ENCODE assay signal across 22 cellular contexts in the genomic region with DNA sequence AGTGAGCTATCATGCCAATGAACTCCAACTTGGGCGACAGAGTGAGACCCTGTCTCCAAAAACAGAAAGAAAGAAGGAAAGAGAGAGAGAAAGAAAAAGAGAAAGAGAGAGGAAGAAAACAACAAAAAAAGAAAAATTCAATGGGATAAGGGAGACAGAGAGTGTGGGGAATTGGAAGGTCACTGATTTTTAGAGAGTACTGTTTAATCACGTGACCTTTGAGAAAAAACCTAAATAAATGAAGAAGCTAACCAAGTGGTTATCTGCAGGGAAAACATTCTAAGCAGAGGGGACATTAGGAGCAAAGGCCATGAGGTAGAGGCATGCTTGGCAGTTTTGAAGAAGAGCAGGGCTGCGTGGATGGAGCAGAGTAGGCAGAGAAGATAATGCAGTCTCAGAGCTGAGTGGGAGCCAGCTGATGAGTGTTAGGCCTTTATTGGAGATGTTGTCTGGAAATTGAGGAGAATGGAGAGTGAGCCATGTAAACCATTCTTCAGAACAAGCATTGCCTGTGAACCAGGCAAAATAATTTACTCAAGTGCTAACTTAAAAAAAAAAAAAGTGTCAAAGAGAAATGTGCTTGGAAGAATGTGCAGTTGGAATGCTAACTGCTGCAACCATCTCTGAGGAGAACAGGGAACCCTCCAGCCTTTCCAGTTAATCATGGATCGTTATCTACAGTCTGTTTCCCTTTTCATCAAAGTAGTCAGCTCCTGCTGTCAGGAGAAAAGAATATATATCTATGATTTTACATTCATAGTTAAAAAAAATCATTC.
DNase-seq lines count a peak whose midpoint lies in the region; ATAC-seq and TF ChIP-seq lines count a peak whose summit lies in the region.
"Had no signal": no experiment of that assay in that cellular context is flagged by ENCODE, and none has a peak within 500 bp of the region (broad histone marks: within the 10 kb centered on the region; RNA-seq: fewer than 3 reads in every experiment).

No MANE protein-coding gene starts in this region.

- H3K27me3 Mint-ChIP-seq in Caco-2 (ENCODE audit: insufficient read depth, unreplicated experiment) = no peaks in the 10 kb centered on the region

- intact Hi-C loops in Caco-2 (cut with micrococcal nuclease; ENCODE audit: unreplicated experiment) = loop anchor here (10.0 kb wide), 1 partner anchor 115 kb away; no protein-coding TSS in a partner anchor

- CTCF ChIA-PET in Caco-2 (lab: Charles Lee) = interaction anchor here (0.6 kb wide), 1 partner anchor 144 kb away, joined by 3 read pairs; no protein-coding TSS in a partner anchor

- peaks cover under 1% of the 10 kb centered on the region; the same call in 1 of the 2 replicates for H3K9me3 ChIP-seq in Caco-2
- H3K9me3 ChIP-seq: A549 had no signal

- no peak overlapping the region for H3K27ac Mint-ChIP-seq in Caco-2 (ENCODE audit: unreplicated experiment)
- H3K27ac Mint-ChIP-seq: CD8-positive, alpha-beta T cell; HFFc6 had no signal

- peak overlapping the region; percentile 8 for H3K4me3 Mint-ChIP-seq in Caco-2 (ENCODE audit: unreplicated experiment)
- H3K4me3 Mint-ChIP-seq: CD8-positive, alpha-beta T cell; HFFc6 had no signal

- H3K36me3 Mint-ChIP-seq in Caco-2 (ENCODE audit: insufficient read depth, unreplicated experiment) = no peaks in the 10 kb centered on the region
- H3K36me3 Mint-ChIP-seq: CD8-positive, alpha-beta T cell had no signal

- H3K36me3 ChIP-seq in Caco-2 (ENCODE audit: control insufficient read depth, insufficient read depth, low read length) = no peaks in the 10 kb centered on the region
- H3K36me3 ChIP-seq: BLaER1 treated with 17β-estradiol and CSF1 and Interleukin-3, amounts not matched to agents 10 nM and 100 nM had no signal

- DNase-seq in Caco-2 (no peak), SK-N-DZ (ENCODE audit: low spot score) (peak; percentile 29), fibroblast of pulmonary artery (ENCODE audit: low read depth) (peak; percentile 11), mucosa of gallbladder (ENCODE audit: low spot score) (peak; percentile 26), nucleus accumbens (lab: John Stamatoyannopoulos, UW) (no peak)
- DNase-seq: CD8-positive, alpha-beta T cell; DMS53; H7; HFFc6; KG1; NCI-H1105 treated with DMSO at 0.1 percent for 48 hours; NCI-H1694; NCI-H2081 treated with DMSO at 0.1 percent for 48 hours; NCI-H510A treated with DMSO at 0.1 percent for 48 hours; NCI-H774; Right ventricle myocardium superior had no signal

- TF ChIP-seq CTCF in Caco-2 (IDR thresholded peaks at IDR 0.05; ENCODE audit: insufficient read depth in 1 of 2, low read depth in 1 of 2, low read length in 1 of 2, severe bottlenecking in 1 of 2, unreplicated experiment in 1 of 2) (no peak), fibroblast of pulmonary artery (IDR thresholded peaks at IDR 0.05; ENCODE audit: low read length, missing control alignments) (no peak)

- H3K4me3 ChIP-seq in Caco-2 (ENCODE audit: low read depth, low read length) = no peak overlapping the region
- no peak overlapping the region for H3K4me3 ChIP-seq in fibroblast of pulmonary artery (replicated peaks; ENCODE audit: low read depth, low read length)
- H3K4me3 ChIP-seq: A549; BLaER1 treated with 17β-estradiol and CSF1 and Interleukin-3, amounts not matched to agents 10 nM and 100 nM; SK-N-MC had no signal

- ATAC-seq in HG02884 (IDR thresholded peaks at IDR 0.05; ENCODE audit: unreplicated experiment) (no peak), GM21619 (IDR thresholded peaks at IDR 0.05; ENCODE audit: unreplicated experiment) (no peak), GM21423 (IDR thresholded peaks at IDR 0.05; ENCODE audit: unreplicated experiment) (no peak)
- ATAC-seq: A549; CD8-positive, alpha-beta T cell had no signal

- peaks cover 9% of the 10 kb centered on the region for H3K4me1 Mint-ChIP-seq in Caco-2 (ENCODE audit: low read depth, unreplicated experiment)

- H3K27me3 ChIP-seq in Caco-2 (replicated peaks; ENCODE audit: control insufficient read depth, insufficient read depth, low read length) = no peaks in the 10 kb centered on the region
- H3K27me3 ChIP-seq: BLaER1 treated with 17β-estradiol and CSF1 and Interleukin-3, amounts not matched to agents 10 nM and 100 nM had no signal

- POLR2A ChIA-PET in Caco-2 (lab: Charles Lee) = no interaction called here

- peaks cover 30% of the 10 kb centered on the region for H3K9me3 Mint-ChIP-seq in Caco-2 (ENCODE audit: unreplicated experiment)
- H3K9me3 Mint-ChIP-seq: CD8-positive, alpha-beta T cell; HFFc6 had no signal

- BruUV-seq in Caco-2 (replicated peaks; lab: Mats Ljungman, UMichigan) = no TSS peak

- H3K4me1 ChIP-seq in Caco-2 = peaks cover 20% of the 10 kb centered on the region; the same call in 1 of the 2 replicates
- H3K4me1 ChIP-seq: A549; BLaER1 treated with 17β-estradiol and CSF1 and Interleukin-3, amounts not matched to agents 10 nM and 100 nM had no signal

Comparison
In these comparisons a context has a peak if more than half of its experiments do, and no peak if none do; other contexts are left out.
1. DNase-seq: peak in SK-N-DZ (single experiment), fibroblast of pulmonary artery (single experiment) and mucosa of gallbladder (single experiment); none in Caco-2 (0 of 2) and nucleus accumbens (0 of 56).